8 cellular contexts compared by ENCODE assay signal in the genomic region with DNA sequence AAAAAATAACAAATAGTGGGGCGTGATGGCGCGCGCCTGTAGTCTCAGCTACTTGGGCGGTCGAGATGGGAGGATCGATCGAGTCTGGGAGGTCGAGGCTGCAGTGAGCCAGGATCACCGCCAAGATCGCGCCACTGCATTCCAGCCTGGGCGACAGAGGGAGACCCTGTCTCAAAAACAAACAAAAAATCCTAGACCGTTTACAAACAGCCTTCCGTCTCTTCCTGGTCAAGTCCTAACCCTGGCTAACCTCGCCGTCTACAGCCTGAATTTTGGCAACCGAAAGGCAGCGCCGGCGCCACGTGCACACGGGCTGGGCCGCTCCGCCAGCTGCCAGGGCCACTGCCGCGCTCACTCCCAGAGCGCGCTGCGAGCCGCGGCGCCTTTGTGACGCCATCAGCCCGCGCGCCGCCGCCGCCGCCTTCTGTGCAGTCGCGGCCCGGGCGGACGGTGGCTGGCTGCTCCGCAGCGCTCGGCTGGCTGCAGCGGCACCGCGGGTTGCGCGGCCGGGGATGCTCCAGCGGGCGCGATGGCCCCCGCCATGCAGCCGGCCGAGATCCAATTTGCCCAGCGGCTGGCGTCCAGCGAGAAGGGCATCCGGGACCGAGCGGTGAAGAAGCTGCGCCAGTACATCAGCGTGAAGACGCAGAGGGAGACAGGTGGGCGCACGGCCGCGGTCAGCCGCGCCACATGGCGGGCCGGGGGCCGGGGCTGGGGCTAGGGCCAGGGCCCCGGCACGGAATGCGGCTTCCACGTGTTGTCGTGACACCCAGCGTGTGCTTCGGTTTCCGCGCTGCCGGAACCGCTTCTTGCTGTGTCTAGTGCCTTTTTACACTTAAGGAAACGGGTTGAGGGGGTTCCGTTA. TPM values are rescaled to one million over a fixed set of nuclear protein-coding genes. Genes with fewer than 3 reads are reported as not detected.
DNase-seq lines count a peak whose midpoint lies in the region; ATAC-seq, FAIRE-seq and TF ChIP-seq lines count a peak whose summit lies in the region.

TSS of gene HSF2BP (minus strand) at position 353 of the 865 bp plus-strand sequence. CDS start 1,392 bp downstream, outside the sequence.
TSS of gene RRP1B (plus strand) at position 425 of the 865 bp plus-strand sequence. CDS start at position 530, 105 bp downstream.

- no peaks in the 10 kb centered on the region for H3K27me3 ChIP-seq in WERI-Rb-1 (ENCODE audit: insufficient read depth, low read depth, severe bottlenecking)
- H3K27me3 ChIP-seq in bronchial epithelial cell (ENCODE audit: control insufficient read depth, insufficient read depth, low read length): no peaks in the 10 kb centered on the region
- H3K27me3 ChIP-seq in smooth muscle cell (ENCODE audit: low read depth): no peaks in the 10 kb centered on the region

- DNase-seq in NCI-H2081 (lab: John Stamatoyannopoulos, UW): peak; percentile 62 to 82
- no peak for DNase-seq in NCI-H2081 treated with DMSO at 0.1 percent for 48 hours (lab: John Stamatoyannopoulos, UW)
- DNase-seq in NCI-H2196 (lab: John Stamatoyannopoulos, UW; ENCODE audit: unreplicated experiment): peak; percentile 91
- peak; percentile 88 for DNase-seq in WERI-Rb-1
- DNase-seq in bronchial epithelial cell (ENCODE audit: low read depth): peak; percentile 44
- DNase-seq in inferior parietal cortex (ENCODE audit: extremely low spot score): peak; percentile 83
- DNase-seq in smooth muscle cell (lab: John Stamatoyannopoulos, UW; ENCODE audit: unreplicated experiment): peak; percentile 42

- H3K9ac ChIP-seq in smooth muscle cell (ENCODE audit: low read depth): peak within 1 kb of the TSS; percentile 79

- H4K20me1 ChIP-seq in smooth muscle cell (ENCODE audit: low read depth): peaks cover 5% of the 10 kb centered on the region

- peaks cover 15% of the 10 kb centered on the region for H3K4me1 ChIP-seq in smooth muscle cell (ENCODE audit: low read depth)

- H3K36me3 ChIP-seq in WERI-Rb-1 (peaks cover 35% of the 10 kb centered on the region), bronchial epithelial cell (ENCODE audit: control insufficient read depth, insufficient read depth, low read length) (no peaks in the 10 kb centered on the region), smooth muscle cell (ENCODE audit: low read depth) (no peaks in the 10 kb centered on the region)

- TF ChIP-seq CTCF in WERI-Rb-1 (IDR thresholded peaks at IDR 0.05; ENCODE audit: low read depth, low read length) (no peak), bronchial epithelial cell (IDR thresholded peaks at IDR 0.05; ENCODE audit: insufficient read depth, low read length, severe bottlenecking) (peak; percentile 8), smooth muscle cell (IDR thresholded peaks at IDR 0.05; ENCODE audit: borderline replicate concordance, insufficient read depth, poor library complexity, severe bottlenecking) (no peak)

- H3K9me3 ChIP-seq in WERI-Rb-1 (ENCODE audit: severe bottlenecking) (no peaks in the 10 kb centered on the region), smooth muscle cell (replicated peaks; ENCODE audit: low read depth) (no peaks in the 10 kb centered on the region)

- WGBS in smooth muscle cell (ENCODE audit: low lambda C conversion rate): 12% methylated on average over 91 of the region's 92 CpGs

- H2AFZ ChIP-seq in smooth muscle cell (ENCODE audit: low read depth): peak within 1 kb of the TSS; percentile 94

- peak within 1 kb of the TSS; percentile 96 for H3K4me3 ChIP-seq in WERI-Rb-1 (ENCODE audit: low read depth, low read length)
- H3K4me3 ChIP-seq in bronchial epithelial cell (ENCODE audit: low read depth, low read length): peak within 1 kb of the TSS; percentile 75
- peak within 1 kb of the TSS; percentile 98 for H3K4me3 ChIP-seq in smooth muscle cell

- peak within 1 kb of the TSS; percentile 91 for H3K27ac ChIP-seq in WERI-Rb-1
- H3K27ac ChIP-seq in smooth muscle cell (ENCODE audit: low read depth): peak within 1 kb of the TSS; percentile 87

- H3K4me2 ChIP-seq in smooth muscle cell: peak within 1 kb of the TSS; percentile 95

- no peak for FAIRE-seq in bronchial epithelial cell (lab: Jason Lieb, UNC)

- peaks cover 48% of the 10 kb centered on the region for H3K79me2 ChIP-seq in smooth muscle cell (ENCODE audit: low read depth)

- H3F3A ChIP-seq in smooth muscle cell (ENCODE audit: low read depth): no peaks in the 10 kb centered on the region

- peak; percentile 66 for ATAC-seq in HG03039 (IDR thresholded peaks at IDR 0.05; ENCODE audit: unreplicated experiment)

RNA-seq across cellular contexts. Expression of gene HSF2BP, which starts in this region (rescaled TPM):
- total RNA-seq in bronchial epithelial cell: 5.8 and 6.6 TPM in 2 replicates
- 1.9 and 3.4 TPM in 2 replicates for total RNA-seq in smooth muscle cell
- 0.97 and 1.6 TPM in 2 replicates for polyA plus RNA-seq in smooth muscle cell

RNA-seq across cellular contexts. Expression of gene RRP1B, which starts in this region (rescaled TPM):
- total RNA-seq in bronchial epithelial cell (25.3 and 31.1 TPM in 2 replicates), smooth muscle cell (19.3 and 24.7 TPM in 2 replicates)
- 10.6 and 17.6 TPM in 2 replicates for polyA plus RNA-seq in smooth muscle cell
